ENCODE assay signal across 8 cellular contexts in the genomic region with DNA sequence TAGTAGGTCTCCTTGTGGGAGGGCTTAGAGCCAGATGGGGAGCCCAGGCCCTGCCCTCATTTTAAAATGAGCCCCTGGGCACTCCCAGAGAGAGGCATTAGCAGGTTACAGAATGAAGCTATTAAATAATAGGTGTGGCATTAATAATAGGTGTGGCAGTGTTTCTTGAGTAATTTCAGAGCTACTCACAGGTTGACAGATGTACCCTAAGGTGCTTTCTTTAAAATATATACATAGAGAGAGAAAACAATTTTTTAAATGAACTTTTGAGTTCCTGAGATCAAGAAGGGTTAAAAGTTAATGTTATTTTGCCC. TPM values are rescaled to one million over a fixed set of nuclear protein-coding genes. Genes with fewer than 3 reads are reported as not detected.
DNase-seq lines count a peak whose midpoint lies in the region; ATAC-seq and TF ChIP-seq lines count a peak whose summit lies in the region.

No MANE protein-coding gene starts in this region.

- no peak for TF ChIP-seq RAD21 in SK-N-SH (IDR thresholded peaks at IDR 0.05; ENCODE audit: low read length)

- peaks cover 36 to 47% (median 40%) of the 10 kb centered on the region in 3 donors for H3K4me1 Mint-ChIP-seq in T-cell
- peaks cover 15% of the 10 kb centered on the region for H3K4me1 Mint-ChIP-seq in glutamatergic neuron (ENCODE audit: low read depth, unreplicated experiment)
- H3K4me1 Mint-ChIP-seq in stimulated activated naive B cell treated with anti-CD40 and anti-IgM and Interleukin-4, amounts not matched to agents 10 μg/mL and 1 μg/mL and 100 μg/mL, for 72 hours, result peaks cover 11 to 25% of the 10 kb centered on the region in 2 donors

- H3K4me2 ChIP-seq in SK-N-SH, result peak overlapping the region; percentile 86

- ATAC-seq in SK-N-SH treated with all-trans-retinoic acid at 6 μM for 48 hours (no peak), T-cell (replicated peaks in 1 of 4) (no peak), HG03571 (IDR thresholded peaks at IDR 0.05; ENCODE audit: unreplicated experiment) (no peak), GM21737 (IDR thresholded peaks at IDR 0.05; ENCODE audit: unreplicated experiment) (no peak)
- ATAC-seq in stimulated activated naive B cell treated with anti-CD40 and anti-IgM and Interleukin-4, amounts not matched to agents 10 μg/mL and 1 μg/mL and 100 μg/mL, for 72 hours (replicated peaks), result no peak

- no peaks in the 10 kb centered on the region for H3F3A ChIP-seq in SK-N-SH (replicated peaks; ENCODE audit: insufficient read depth)

- no peaks in the 10 kb centered on the region for H3K9me2 ChIP-seq in SK-N-SH

- H3K9me3 Mint-ChIP-seq in T-cell (no peaks in the 10 kb centered on the region), glutamatergic neuron (ENCODE audit: unreplicated experiment) (peaks cover 13% of the 10 kb centered on the region)
- H3K9me3 Mint-ChIP-seq in stimulated activated naive B cell treated with anti-CD40 and anti-IgM and Interleukin-4, amounts not matched to agents 10 μg/mL and 1 μg/mL and 100 μg/mL, for 72 hours, result no peaks in the 10 kb centered on the region

- H4K20me1 ChIP-seq in SK-N-SH (ENCODE audit: insufficient read depth), result no peaks in the 10 kb centered on the region

- peak overlapping the region; percentile 67; the same call in 1 of the 2 replicates for H3K9ac ChIP-seq in SK-N-SH

- CTCF ChIA-PET in SK-N-SH (lab: Yijun Ruan, JAX) (interaction anchor here (0.8 to 6.0 kb wide), 20 partner anchors 9 to 337 kb away, joined by 3 to 48 read pairs (median 8); a partner anchor contains a TSS), T-cell (lab: Charles Lee) (interaction anchor here (0.6 to 3.9 kb wide), 30 partner anchors 8 to 779 kb away, joined by 3 to 63 read pairs (median 4); a partner anchor contains a TSS)

- H3K4me3 Mint-ChIP-seq in T-cell (peak overlapping the region in 2 of 3 donors; percentile 93 to 98), glutamatergic neuron (ENCODE audit: unreplicated experiment) (peak overlapping the region; percentile 94)
- peak overlapping the region; percentile 95 for H3K4me3 Mint-ChIP-seq in stimulated activated naive B cell treated with anti-CD40 and anti-IgM and Interleukin-4, amounts not matched to agents 10 μg/mL and 1 μg/mL and 100 μg/mL, for 72 hours

- H3K27ac Mint-ChIP-seq in T-cell, result peak overlapping the region; percentile 91
- H3K27ac Mint-ChIP-seq in glutamatergic neuron (ENCODE audit: unreplicated experiment), result peak overlapping the region; percentile 98
- peak overlapping the region; percentile 96 for H3K27ac Mint-ChIP-seq in stimulated activated naive B cell treated with anti-CD40 and anti-IgM and Interleukin-4, amounts not matched to agents 10 μg/mL and 1 μg/mL and 100 μg/mL, for 72 hours

- H3K27me3 Mint-ChIP-seq in T-cell (no peaks in the 10 kb centered on the region), glutamatergic neuron (ENCODE audit: unreplicated experiment) (peaks cover 13% of the 10 kb centered on the region)
- no peaks in the 10 kb centered on the region for H3K27me3 Mint-ChIP-seq in stimulated activated naive B cell treated with anti-CD40 and anti-IgM and Interleukin-4, amounts not matched to agents 10 μg/mL and 1 μg/mL and 100 μg/mL, for 72 hours

- no peaks in the 10 kb centered on the region for H3K27me3 ChIP-seq in SK-N-SH (ENCODE audit: insufficient read depth)

- H3K4me1 ChIP-seq in SK-N-SH (ENCODE audit: control insufficient read depth in 1 of 2, insufficient read depth in 2 of 2, low read depth in 1 of 2, low read length in 1 of 2), result peaks cover 9 to 12% of the 10 kb centered on the region in 2 experiments; a peak in 3 of 4 replicates

- H3K36me3 ChIP-seq in SK-N-SH (replicated peaks in 1 of 2; ENCODE audit: control insufficient read depth in 1 of 2, insufficient read depth in 2 of 2, low read length in 1 of 2), result no peaks in the 10 kb centered on the region

- DNase-seq in SK-N-SH, result no peak
- peak in 3 of 34 experiments; percentile 4 to 35 (median 15) for DNase-seq in T-cell
- DNase-seq in glutamatergic neuron, result no peak
- no peak for DNase-seq in stimulated activated naive B cell treated with anti-CD40 and anti-IgM and Interleukin-4, amounts not matched to agents 10 μg/mL and 1 μg/mL and 100 μg/mL, for 72 hours
- DNase-seq in NCI-H510A (lab: John Stamatoyannopoulos, UW), result no peak

- no peak overlapping the region for H2AFZ ChIP-seq in SK-N-SH (ENCODE audit: low read depth)

- TF ChIP-seq CTCF in SK-N-SH (IDR thresholded peaks at IDR 0.05) (no peak), glutamatergic neuron (IDR thresholded peaks at IDR 0.05; ENCODE audit: partially characterized antibody, unreplicated experiment) (no peak)

- H3K9me3 ChIP-seq in SK-N-SH, result no peaks in the 10 kb centered on the region

- H3K79me2 ChIP-seq in SK-N-SH (ENCODE audit: insufficient read depth), result peaks cover 36% of the 10 kb centered on the region

- TF ChIP-seq EP300 in SK-N-SH (IDR thresholded peaks at IDR 0.05; ENCODE audit: borderline replicate concordance in 1 of 2, low read depth in 1 of 2, low read length in 1 of 2), result no peak

- H3K36me3 Mint-ChIP-seq in T-cell (no peaks in the 10 kb centered on the region), glutamatergic neuron (ENCODE audit: unreplicated experiment) (no peaks in the 10 kb centered on the region)
- peaks cover 10 to 13% of the 10 kb centered on the region in 2 donors for H3K36me3 Mint-ChIP-seq in stimulated activated naive B cell treated with anti-CD40 and anti-IgM and Interleukin-4, amounts not matched to agents 10 μg/mL and 1 μg/mL and 100 μg/mL, for 72 hours

- H3K4me3 ChIP-seq in SK-N-SH (ENCODE audit: low read depth in 2 of 2, low read length in 1 of 2), result peak overlapping the region; percentile 77 to 82

- peak overlapping the region; percentile 54 to 76; a peak in 3 of 4 replicates for H3K27ac ChIP-seq in SK-N-SH (ENCODE audit: low read depth in 2 of 2, low read length in 1 of 2)

- POLR2A ChIA-PET in SK-N-SH (lab: Yijun Ruan, JAX), result interaction anchor here (0.5 to 2.7 kb wide), 3 partner anchors 48 to 361 kb away, joined by 3 to 12 read pairs (median 7); a partner anchor contains a TSS
- POLR2A ChIA-PET in T-cell (lab: Charles Lee), result interaction anchor here (0.5 to 2.7 kb wide), 6 partner anchors 28 to 515 kb away, joined by 3 to 12 read pairs (median 4); no protein-coding TSS in a partner anchor

TF ChIP-seq in SK-N-SH, 30 proteins besides CTCF, POLR2A, EP300 and RAD21 (continues in another document):
- TF ChIP-seq MEF2A (IDR thresholded peaks at IDR 0.05; ENCODE audit: borderline replicate concordance, low read depth), result no peak
- no peak for TF ChIP-seq NRF1 (IDR thresholded peaks at IDR 0.05; ENCODE audit: low read depth, low read length)

TF ChIP-seq in SK-N-SH treated with all-trans-retinoic acid at 6 μM for 48 hours, 23 proteins besides CTCF, POLR2A, EP300 and RAD21 (continues in another document):
- TF ChIP-seq OSR1 (CRISPR knock-in tag; IDR thresholded peaks at IDR 0.05), result no peak
- TF ChIP-seq, protein P1, sequence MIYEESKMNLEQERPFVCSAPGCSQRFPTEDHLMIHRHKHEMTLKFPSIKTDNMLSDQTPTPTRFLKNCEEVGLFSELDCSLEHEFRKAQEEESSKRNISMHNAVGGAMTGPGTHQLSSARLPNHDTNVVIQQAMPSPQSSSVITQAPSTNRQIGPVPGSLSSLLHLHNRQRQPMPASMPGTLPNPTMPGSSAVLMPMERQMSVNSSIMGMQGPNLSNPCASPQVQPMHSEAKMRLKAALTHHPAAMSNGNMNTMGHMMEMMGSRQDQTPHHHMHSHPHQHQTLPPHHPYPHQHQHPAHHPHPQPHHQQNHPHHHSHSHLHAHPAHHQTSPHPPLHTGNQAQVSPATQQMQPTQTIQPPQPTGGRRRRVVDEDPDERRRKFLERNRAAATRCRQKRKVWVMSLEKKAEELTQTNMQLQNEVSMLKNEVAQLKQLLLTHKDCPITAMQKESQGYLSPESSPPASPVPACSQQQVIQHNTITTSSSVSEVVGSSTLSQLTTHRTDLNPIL (CRISPR knock-in tag; IDR thresholded peaks at IDR 0.05; ENCODE audit: low read depth), result no peak
- no peak for TF ChIP-seq PPARA (CRISPR knock-in tag; IDR thresholded peaks at IDR 0.05; ENCODE audit: borderline replicate concordance)
- TF ChIP-seq ARNTL (CRISPR knock-in tag; IDR thresholded peaks at IDR 0.05; ENCODE audit: borderline replicate concordance, low read depth), result no peak
- TF ChIP-seq, protein P2, sequence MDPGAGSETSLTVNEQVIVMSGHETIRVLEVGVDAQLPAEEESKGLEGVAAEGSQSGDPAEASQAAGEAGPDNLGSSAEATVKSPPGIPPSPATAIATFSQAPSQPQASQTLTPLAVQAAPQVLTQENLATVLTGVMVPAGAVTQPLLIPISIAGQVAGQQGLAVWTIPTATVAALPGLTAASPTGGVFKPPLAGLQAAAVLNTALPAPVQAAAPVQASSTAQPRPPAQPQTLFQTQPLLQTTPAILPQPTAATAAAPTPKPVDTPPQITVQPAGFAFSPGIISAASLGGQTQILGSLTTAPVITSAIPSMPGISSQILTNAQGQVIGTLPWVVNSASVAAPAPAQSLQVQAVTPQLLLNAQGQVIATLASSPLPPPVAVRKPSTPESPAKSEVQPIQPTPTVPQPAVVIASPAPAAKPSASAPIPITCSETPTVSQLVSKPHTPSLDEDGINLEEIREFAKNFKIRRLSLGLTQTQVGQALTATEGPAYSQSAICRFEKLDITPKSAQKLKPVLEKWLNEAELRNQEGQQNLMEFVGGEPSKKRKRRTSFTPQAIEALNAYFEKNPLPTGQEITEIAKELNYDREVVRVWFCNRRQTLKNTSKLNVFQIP (CRISPR knock-in tag; IDR thresholded peaks at IDR 0.05; ENCODE audit: borderline replicate concordance, low read depth), result no peak
- TF ChIP-seq, protein P3, sequence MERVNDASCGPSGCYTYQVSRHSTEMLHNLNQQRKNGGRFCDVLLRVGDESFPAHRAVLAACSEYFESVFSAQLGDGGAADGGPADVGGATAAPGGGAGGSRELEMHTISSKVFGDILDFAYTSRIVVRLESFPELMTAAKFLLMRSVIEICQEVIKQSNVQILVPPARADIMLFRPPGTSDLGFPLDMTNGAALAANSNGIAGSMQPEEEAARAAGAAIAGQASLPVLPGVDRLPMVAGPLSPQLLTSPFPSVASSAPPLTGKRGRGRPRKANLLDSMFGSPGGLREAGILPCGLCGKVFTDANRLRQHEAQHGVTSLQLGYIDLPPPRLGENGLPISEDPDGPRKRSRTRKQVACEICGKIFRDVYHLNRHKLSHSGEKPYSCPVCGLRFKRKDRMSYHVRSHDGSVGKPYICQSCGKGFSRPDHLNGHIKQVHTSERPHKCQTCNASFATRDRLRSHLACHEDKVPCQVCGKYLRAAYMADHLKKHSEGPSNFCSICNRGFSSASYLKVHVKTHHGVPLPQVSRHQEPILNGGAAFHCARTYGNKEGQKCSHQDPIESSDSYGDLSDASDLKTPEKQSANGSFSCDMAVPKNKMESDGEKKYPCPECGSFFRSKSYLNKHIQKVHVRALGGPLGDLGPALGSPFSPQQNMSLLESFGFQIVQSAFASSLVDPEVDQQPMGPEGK (CRISPR knock-in tag; IDR thresholded peaks at IDR 0.05; ENCODE audit: borderline replicate concordance), result no peak
- no peak for TF ChIP-seq ZFP3 (CRISPR knock-in tag; IDR thresholded peaks at IDR 0.05)
- no peak for TF ChIP-seq ZC3H10 (CRISPR knock-in tag; IDR thresholded peaks at IDR 0.05)

RNA-seq across cellular contexts. Expression of a gene that starts 1.2 kb away (rescaled TPM):
- polyA plus RNA-seq in SK-N-SH (2012; rRNA removed), result 2.9 and 3.1 TPM in 2 replicates
- 4.0 and 4.1 TPM in 2 replicates for polyA plus RNA-seq in SK-N-SH (2012; cell fraction: cytosol; rRNA removed)
- 1.7 and 3.2 TPM in 2 replicates for polyA plus RNA-seq in SK-N-SH (2012; cell fraction: nucleus; rRNA removed)
- 10 to 100 TPM in 4 of 5 donors, 1 to 10 TPM in 1; 6.7 to 16.2 (median 14.4) TPM for total RNA-seq in T-cell
- total RNA-seq in glutamatergic neuron (ENCODE audit: unreplicated experiment), result 93.1 TPM
